9 cellular contexts compared by ENCODE assay signal in the genomic region with DNA sequence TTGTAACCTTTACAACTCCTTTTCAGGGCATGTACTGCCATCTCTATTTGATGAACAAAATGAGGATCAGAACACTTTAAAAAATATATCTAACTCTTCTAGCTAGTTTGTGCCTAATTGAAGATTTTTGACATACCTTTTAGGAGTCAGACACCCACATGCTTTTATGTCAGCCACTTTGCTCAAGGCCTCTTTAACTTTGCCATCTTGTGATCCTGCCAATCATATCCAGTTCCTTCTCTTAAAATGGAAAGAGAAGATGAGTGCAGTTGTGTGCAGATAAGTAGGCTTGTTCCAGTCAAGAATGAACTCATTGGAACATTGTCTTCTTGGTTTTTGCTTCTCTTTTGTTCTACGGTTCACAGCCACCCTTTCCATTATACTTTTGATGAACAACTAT.
"Had no signal": no experiment of that assay in that cellular context is flagged by ENCODE, and none has a peak within 500 bp of the region (broad histone marks: within the 10 kb centered on the region; RNA-seq: fewer than 3 reads in every experiment).

No MANE protein-coding gene starts in this region.

- H3K4me3 ChIP-seq: GM23248, GM23338, HAP-1 had no signal

- H2AFZ ChIP-seq: GM23248, GM23338 had no signal

- H3K4me2 ChIP-seq: GM23338 had no signal

- DNase-seq: GM23248, GOT3, H7, H9, HCEC 1CT, HFFc6 had no signal

- H3K4me1 ChIP-seq: HAP-1 had no signal

- H3K36me3 ChIP-seq: HAP-1 had no signal

- ATAC-seq: GM23338, HCT116 had no signal

- H3K9me3 ChIP-seq: HAP-1 had no signal

- H3K27ac ChIP-seq: GM23248 had no signal
